Comparison of ENCODE assay signal across 8 cellular contexts in the genomic region with DNA sequence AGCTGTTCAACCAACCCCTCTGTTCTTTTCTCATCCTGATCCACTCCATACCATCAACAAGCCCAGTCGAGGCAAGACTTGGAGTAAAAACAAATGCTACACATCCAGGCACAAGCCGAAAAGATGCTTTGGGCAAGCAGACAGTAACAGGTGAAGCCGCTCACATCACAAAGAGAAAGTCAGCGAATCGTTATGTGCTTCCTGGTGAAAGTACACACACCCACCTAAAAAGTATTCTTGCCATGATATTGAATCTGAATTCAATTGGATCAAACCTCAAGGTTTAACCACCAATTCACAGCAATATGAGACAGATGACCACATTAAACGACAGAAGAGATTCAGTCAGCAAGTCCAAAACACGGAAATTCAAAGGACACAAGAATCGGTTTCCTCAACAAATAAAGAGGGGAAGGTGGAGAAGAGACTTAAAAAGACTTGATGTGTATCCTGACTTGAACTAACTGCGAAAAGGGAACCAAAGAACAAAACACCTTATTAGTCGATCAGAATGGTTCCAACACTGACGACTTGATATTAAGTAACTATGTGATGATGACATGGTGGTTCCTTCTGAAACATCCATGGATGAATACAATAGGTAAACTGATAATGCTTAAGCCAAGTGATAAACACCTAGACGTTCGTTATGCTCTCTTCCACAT. TPM values are rescaled to one million over a fixed set of nuclear protein-coding genes. Genes with fewer than 3 reads are reported as not detected.
DNase-seq lines count a peak whose midpoint lies in the region; ATAC-seq and TF ChIP-seq lines count a peak whose summit lies in the region.

No MANE protein-coding gene starts in this region.

- peaks cover 2% of the 10 kb centered on the region for H3K27me3 Mint-ChIP-seq in activated CD4-positive, alpha-beta memory T cell treated with anti-CD3 and anti-CD28 coated beads for 36 hours

- peaks cover 9% of the 10 kb centered on the region for H3K36me3 Mint-ChIP-seq in activated CD4-positive, alpha-beta memory T cell treated with anti-CD3 and anti-CD28 coated beads for 36 hours

- CTCF ChIA-PET in activated CD4-positive, alpha-beta memory T cell treated with anti-CD3 and anti-CD28 coated beads for 36 hours (lab: Charles Lee) = interaction anchor here (1.0 kb wide), 2 partner anchors 36 to 114 kb away, joined by 3 read pairs; no protein-coding TSS in a partner anchor

- H3K36me3 ChIP-seq in neutrophil = no peaks in the 10 kb centered on the region

- peaks cover 8% of the 10 kb centered on the region for H3K9me3 Mint-ChIP-seq in activated CD4-positive, alpha-beta memory T cell treated with anti-CD3 and anti-CD28 coated beads for 36 hours

- peak overlapping the region; percentile 83 for H3K4me3 Mint-ChIP-seq in activated CD4-positive, alpha-beta memory T cell treated with anti-CD3 and anti-CD28 coated beads for 36 hours

- intact Hi-C loops in activated CD4-positive, alpha-beta memory T cell treated with anti-CD3 and anti-CD28 coated beads for 36 hours (cut with micrococcal nuclease) = loop anchor here (1.0 to 2.0 kb wide), 9 partner anchors 32 to 1340 kb away; a partner anchor contains a TSS
- intact Hi-C loops in posterior vena cava (cut with DNase I) = no loop called here

- TF ChIP-seq CTCF in GM12864 (IDR thresholded peaks at IDR 0.05; ENCODE audit: low read depth, low read length, missing control alignments) = no peak
- no peak for TF ChIP-seq CTCF in HL-60 (IDR thresholded peaks at IDR 0.05; ENCODE audit: insufficient read depth, low read length)
- TF ChIP-seq CTCF in fibroblast of mammary gland (conservative IDR thresholded peaks at IDR 0.05; ENCODE audit: control insufficient read depth, insufficient read depth, low read depth, low read length) = no peak
- TF ChIP-seq CTCF in neutrophil (IDR thresholded peaks at IDR 0.05) = no peak

- peak overlapping the region; percentile 90 for H3K4me3 ChIP-seq in GM12864 (ENCODE audit: low read depth, low read length)
- H3K4me3 ChIP-seq in HL-60 (replicated peaks; ENCODE audit: insufficient read depth, low read length) = peak overlapping the region; percentile 83
- peak overlapping the region; percentile 66 for H3K4me3 ChIP-seq in fibroblast of mammary gland (ENCODE audit: control insufficient read depth, low read depth, low read length)
- peak overlapping the region; percentile 72 to 84 for H3K4me3 ChIP-seq in neutrophil (ENCODE audit: low read depth in 1 of 2, low read length in 1 of 2)

- no peaks in the 10 kb centered on the region for H3K9me3 ChIP-seq in neutrophil

- POLR2A ChIA-PET in activated CD4-positive, alpha-beta memory T cell treated with anti-CD3 and anti-CD28 coated beads for 36 hours (lab: Charles Lee) = interaction anchor here (1.0 to 2.3 kb wide), 4 partner anchors 31 to 1341 kb away, joined by 3 to 9 read pairs (median 4); a partner anchor contains a TSS

- H3K27me3 ChIP-seq in HL-60 (ENCODE audit: insufficient read depth, poor library complexity, severe bottlenecking) = no peaks in the 10 kb centered on the region
- peaks cover 12% of the 10 kb centered on the region for H3K27me3 ChIP-seq in neutrophil

- H3K4me1 Mint-ChIP-seq in activated CD4-positive, alpha-beta memory T cell treated with anti-CD3 and anti-CD28 coated beads for 36 hours (ENCODE audit: low read depth) = peaks cover 42% of the 10 kb centered on the region

- H3K4me1 ChIP-seq in neutrophil (ENCODE audit: control insufficient read depth in 1 of 2, insufficient read depth in 1 of 2, low read depth in 1 of 2, low read length in 1 of 2) = peaks cover 43 to 45% of the 10 kb centered on the region in 2 experiments

- H3K27ac Mint-ChIP-seq in activated CD4-positive, alpha-beta memory T cell treated with anti-CD3 and anti-CD28 coated beads for 36 hours = peak overlapping the region; percentile 93

- H3K27ac ChIP-seq in HL-60 (replicated peaks) (peak overlapping the region; percentile 99), neutrophil (peak overlapping the region; percentile 94)

- DNase-seq in GM12864 (ENCODE audit: low read depth) (no peak), HL-60 (ENCODE audit: low read depth in 1 of 2, low spot score in 1 of 2) (peak in 1 of 2 experiments; percentile 5), fibroblast of mammary gland (ENCODE audit: low read depth) (peak; percentile 33), posterior vena cava (ENCODE audit: low spot score) (no peak)
- DNase-seq in activated CD4-positive, alpha-beta memory T cell treated with anti-CD3 and anti-CD28 coated beads for 36 hours = peak; percentile 40

- no peak for ATAC-seq in HG03521 (IDR thresholded peaks at IDR 0.05; ENCODE audit: unreplicated experiment)
- no peak for ATAC-seq in HG03432 (IDR thresholded peaks at IDR 0.05; ENCODE audit: unreplicated experiment)

RNA-seq across cellular contexts. Expression of a gene that starts 1.1 kb away (rescaled TPM):
- 10 to 100 TPM; 14.2 to 17.3 TPM for total RNA-seq in activated CD4-positive, alpha-beta memory T cell treated with anti-CD3 and anti-CD28 coated beads for 36 hours
- 1 to 10 TPM; 7.4 to 9.4 TPM for total RNA-seq in posterior vena cava

Comparison
In these comparisons a context has a peak if more than half of its experiments do, and no peak if none do; other contexts are left out.
1. DNase-seq: peak in activated CD4-positive, alpha-beta memory T cell treated with anti-CD3 and anti-CD28 coated beads for 36 hours (single experiment) and fibroblast of mammary gland (single experiment); none in GM12864 (single experiment) and posterior vena cava (single experiment).
2. Peak in every context shown above with its lines, with median percentiles within 50 percentile points of each other: H3K4me3 ChIP-seq.